ENCODE assay signal across 29 cellular contexts in the genomic region with DNA sequence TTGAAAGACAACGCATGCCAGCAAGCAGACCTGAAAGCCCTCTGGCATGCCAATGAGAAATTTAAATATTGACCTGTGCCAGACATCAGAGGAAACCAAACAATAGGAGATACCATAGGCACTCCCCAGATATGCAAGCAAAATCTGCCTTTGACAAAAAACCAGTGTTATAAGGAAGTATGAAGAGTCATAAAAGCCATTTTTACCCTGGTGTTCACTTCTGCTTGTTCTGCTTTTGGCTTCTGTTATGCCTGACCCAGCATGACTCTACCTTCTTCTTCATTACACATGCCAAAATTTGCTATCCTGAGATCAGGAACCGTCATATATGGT. TPM values are rescaled to one million over a fixed set of nuclear protein-coding genes. Genes with fewer than 3 reads are reported as not detected.
"Had no signal": no experiment of that assay in that cellular context is flagged by ENCODE, and none has a peak within 500 bp of the region (broad histone marks: within the 10 kb centered on the region; RNA-seq: fewer than 3 reads in every experiment).

No MANE protein-coding gene starts in this region.

- DNase-seq: activated CD4-positive, alpha-beta T cell treated with anti-CD3 and anti-CD28 coated beads, Interleukin-2, amount 10 ng/mL, durations not matched to agents 7 days and 5 days; activated CD4-positive, CD25-positive, alpha-beta regulatory T cell treated with anti-CD3 and anti-CD28 coated beads, Interleukin-2, amount 50 U/mL, for 72 hours; activated CD8-positive, alpha-beta T cell treated with anti-CD3 and anti-CD28 coated beads for 36 hours; activated naive CD8-positive, alpha-beta T cell treated with anti-CD3 and anti-CD28 coated beads, Interleukin-2, amount 50 U/mL, for 24 hours; activated T-cell treated with anti-CD3 and anti-CD28 coated beads, Interleukin-2, amount 50 U/mL, for 4 hours; amygdala; caudate nucleus; islet precursor cell; left ventricle myocardium superior; naive B cell; ovary; right lobe of liver; stimulated activated CD4-positive, alpha-beta T cell treated with anti-CD3 and anti-CD28 coated beads, Interleukin-2, amount 100 ng/mL, for 48 hours; stimulated activated naive CD4-positive, alpha-beta T cell treated with Interleukin-2 at 50 U/mL for 16 hours had no signal

- H3K4me3 ChIP-seq: gastroesophageal sphincter, hepatocyte, ovary, right lobe of liver, tibial nerve had no signal

- FAIRE-seq: endothelial cell of umbilical vein had no signal

- ATAC-seq: activated CD8-positive, alpha-beta T cell treated with anti-CD3 and anti-CD28 coated beads for 36 hours; activated naive CD8-positive, alpha-beta T cell treated with anti-CD3 and anti-CD28 coated beads, Interleukin-2, amount 50 U/mL, for 24 hours; activated T-cell treated with anti-CD3 and anti-CD28 coated beads, Interleukin-2, amount 50 U/mL, for 4 hours; activated T-helper 17 cell treated with anti-CD3 and anti-CD28 coated beads, Interleukin-2, amount 50 U/mL, for 72 hours; gastroesophageal sphincter; left ventricle myocardium superior; right lobe of liver had no signal

- H2AFZ ChIP-seq: hepatocyte had no signal

- H3K36me3 ChIP-seq: gastroesophageal sphincter, ovary, right lobe of liver, tibial nerve had no signal

- H3K27ac ChIP-seq: gastroesophageal sphincter, hepatocyte, ovary, right lobe of liver, tibial nerve had no signal

- H3K4me2 ChIP-seq: hepatocyte had no signal

- H3K9me3 ChIP-seq: gastroesophageal sphincter, ovary, right lobe of liver, tibial nerve had no signal

- H3K4me1 ChIP-seq: gastroesophageal sphincter, right lobe of liver, tibial nerve had no signal

- H3K27me3 ChIP-seq: gastroesophageal sphincter, hepatocyte, ovary, right lobe of liver, tibial nerve had no signal

- H3K79me2 ChIP-seq: hepatocyte had no signal

RNA-seq across cellular contexts. Expression of gene NPHS2, which starts 26.4 kb away (rescaled TPM):
- total RNA-seq: activated CD4-positive, alpha-beta T cell treated with anti-CD3 and anti-CD28 coated beads, Interleukin-2, amount 10 ng/mL, durations not matched to agents 7 days and 5 days; activated CD8-positive, alpha-beta T cell treated with anti-CD3 and anti-CD28 coated beads for 36 hours; activated T-cell treated with anti-CD3 and anti-CD28 coated beads, Interleukin-2, amount 50 U/mL, for 4 hours; activated T-helper 17 cell treated with anti-CD3 and anti-CD28 coated beads, Interleukin-2, amount 50 U/mL, for 72 hours; endothelial cell of umbilical vein; fibroblast of lung; fibroblast of villous mesenchyme; gastroesophageal sphincter; hepatocyte; left ventricle myocardium superior; lung microvascular endothelial cell; progenitor cell of endocrine pancreas; renal cortical epithelial cell; right lobe of liver; skeletal muscle tissue; temporal lobe; tibial nerve; ureter had no signal
- polyA plus RNA-seq: endothelial cell of umbilical vein, esophagus, fibroblast of lung, hepatocyte, neural cell had no signal

RNA-seq across cellular contexts. Expression of gene TDRD5, which starts 42.3 kb away (rescaled TPM):
- total RNA-seq: activated CD4-positive, alpha-beta T cell treated with anti-CD3 and anti-CD28 coated beads, Interleukin-2, amount 10 ng/mL, durations not matched to agents 7 days and 5 days; activated CD8-positive, alpha-beta T cell treated with anti-CD3 and anti-CD28 coated beads for 36 hours; activated T-cell treated with anti-CD3 and anti-CD28 coated beads, Interleukin-2, amount 50 U/mL, for 4 hours; activated T-helper 17 cell treated with anti-CD3 and anti-CD28 coated beads, Interleukin-2, amount 50 U/mL, for 72 hours; endothelial cell of umbilical vein; fibroblast of lung; fibroblast of villous mesenchyme; hepatocyte; left ventricle myocardium superior; right lobe of liver had no signal
- polyA plus RNA-seq: endothelial cell of umbilical vein, fibroblast of lung, hepatocyte, neural cell had no signal
